Comparison of ENCODE assay signal across 8 cellular contexts in the genomic region with DNA sequence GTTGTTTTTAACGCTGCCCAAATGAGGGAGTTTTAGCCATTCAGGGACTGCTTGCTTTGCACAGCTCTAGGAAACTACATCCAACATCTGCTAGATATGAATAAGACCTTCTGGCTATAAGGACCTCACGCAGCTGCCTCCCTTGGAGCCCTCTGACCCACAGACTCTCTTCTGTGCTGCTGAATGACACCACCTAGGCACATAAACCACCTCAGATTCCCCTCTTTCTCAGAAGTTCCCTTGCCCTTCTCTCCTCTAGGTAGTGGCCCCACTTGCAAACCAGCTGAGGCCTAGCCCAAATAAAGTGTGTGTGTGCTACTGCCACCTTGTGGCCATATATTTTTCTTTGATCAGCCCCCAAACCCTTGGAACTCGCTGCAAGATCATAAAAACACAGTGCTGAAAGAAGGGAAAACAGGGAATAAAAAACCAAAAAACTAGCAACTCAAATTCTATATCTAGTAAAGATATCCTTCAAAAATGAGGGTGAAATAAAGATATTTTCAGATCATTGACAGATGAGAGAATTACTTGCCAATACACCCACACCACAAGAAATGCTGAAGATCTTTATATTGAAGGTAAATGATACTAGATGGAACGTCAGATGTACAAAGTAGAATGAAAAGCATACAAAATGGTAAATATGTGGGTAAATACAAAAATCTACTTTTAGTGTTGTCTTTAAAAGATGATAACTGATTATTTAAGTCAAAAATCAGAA.
A peak's percentile ranks its signal among the peaks of the same experiment; 100 is the strongest.
DNase-seq lines count a peak whose midpoint lies in the region; ATAC-seq and TF ChIP-seq lines count a peak whose summit lies in the region.

No MANE protein-coding gene starts in this region.

- no peak overlapping the region for H3K27ac Mint-ChIP-seq in T-helper 2 cell treated with Interferon-gamma antibody and Interleukin-4, amounts not matched to agents 5 μg/mL and 100 μg/mL, for 36 hours

- intact Hi-C loops in breast epithelium (cut with DNase I; ENCODE audit: low total_unique reads) = no loop called here

- no peak overlapping the region for H3K4me3 ChIP-seq in breast epithelium

- H3K4me1 ChIP-seq in breast epithelium = no peaks in the 10 kb centered on the region

- H3K27me3 Mint-ChIP-seq in T-helper 2 cell treated with Interferon-gamma antibody and Interleukin-4, amounts not matched to agents 5 μg/mL and 100 μg/mL, for 36 hours (ENCODE audit: low read depth) = no peaks in the 10 kb centered on the region

- H3K27me3 ChIP-seq in breast epithelium = no peaks in the 10 kb centered on the region

- H3K27ac ChIP-seq in breast epithelium = no peak overlapping the region

- TF ChIP-seq CTCF in breast epithelium (IDR thresholded peaks at IDR 0.05) = peak in 2 of 3 donors; percentile 32 to 46

- DNase-seq in NCI-H1417 (lab: John Stamatoyannopoulos, UW) (peak; percentile 19 to 73 (median 61)), NCI-H1417 treated with DMSO at 0.1 percent for 48 hours (lab: John Stamatoyannopoulos, UW) (no peak), HT1080 (ENCODE audit: low read depth) (peak; percentile 50), breast epithelium (ENCODE audit: low spot score in 2 of 2) (no peak), left lobe of liver (ENCODE audit: low spot score) (no peak)
- peak; percentile 13 for DNase-seq in T-helper 2 cell treated with Interferon-gamma antibody and Interleukin-4, amounts not matched to agents 5 μg/mL and 100 μg/mL, for 36 hours (ENCODE audit: low spot score)
- DNase-seq in stimulated activated CD8-positive, alpha-beta memory T cell treated with anti-CD3 and anti-CD28 coated beads, Interleukin-7, amount 100 ng/mL, for 1 hour (ENCODE audit: low read depth in 2 of 2) = peak; percentile 3 to 13

- ATAC-seq in GM21526 (IDR thresholded peaks at IDR 0.05; ENCODE audit: low FRiP score, unreplicated experiment) (peak; percentile 95), left lobe of liver (peak; percentile 94)

- TF ChIP-seq POLR2A in breast epithelium (IDR thresholded peaks at IDR 0.05) = no peak

- no peak overlapping the region for H3K4me3 Mint-ChIP-seq in T-helper 2 cell treated with Interferon-gamma antibody and Interleukin-4, amounts not matched to agents 5 μg/mL and 100 μg/mL, for 36 hours

- no peaks in the 10 kb centered on the region for H3K9me3 ChIP-seq in breast epithelium

- H3K36me3 ChIP-seq in breast epithelium = no peaks in the 10 kb centered on the region

- no peaks in the 10 kb centered on the region for H3K4me1 Mint-ChIP-seq in T-helper 2 cell treated with Interferon-gamma antibody and Interleukin-4, amounts not matched to agents 5 μg/mL and 100 μg/mL, for 36 hours (ENCODE audit: low read depth)

- no peaks in the 10 kb centered on the region for H3K9me3 Mint-ChIP-seq in T-helper 2 cell treated with Interferon-gamma antibody and Interleukin-4, amounts not matched to agents 5 μg/mL and 100 μg/mL, for 36 hours

- no peaks in the 10 kb centered on the region for H3K36me3 Mint-ChIP-seq in T-helper 2 cell treated with Interferon-gamma antibody and Interleukin-4, amounts not matched to agents 5 μg/mL and 100 μg/mL, for 36 hours (ENCODE audit: low read depth)

Comparison
In these comparisons a context has a peak if more than half of its experiments do, and no peak if none do; other contexts are left out.
1. DNase-seq: peak in NCI-H1417 (3 of 3), HT1080 (single experiment), T-helper 2 cell treated with Interferon-gamma antibody and Interleukin-4, amounts not matched to agents 5 μg/mL and 100 μg/mL, for 36 hours (single experiment) and stimulated activated CD8-positive, alpha-beta memory T cell treated with anti-CD3 and anti-CD28 coated beads, Interleukin-7, amount 100 ng/mL, for 1 hour (2 of 2); none in NCI-H1417 treated with DMSO at 0.1 percent for 48 hours (single experiment), breast epithelium (0 of 2) and left lobe of liver (single experiment).